1 cellular context compared by ENCODE assay signal in genomic region chr10:25522946-25523608, GRCh38.
TF ChIP-seq lines count a peak whose summit lies in the region.

No MANE protein-coding gene starts in this region.

TF ChIP-seq in HCT116, 20 proteins besides CTCF, POLR2A, EP300 and RAD21 (continued from another document):
- TF ChIP-seq YY1 (IDR thresholded peaks at IDR 0.05; ENCODE audit: extremely low read depth, insufficient replicate concordance, low read depth, low read length) (no peak), ZNF274 (IDR thresholded peaks at IDR 0.05; ENCODE audit: low read depth, low read length) (no peak), SRF (IDR thresholded peaks at IDR 0.05; ENCODE audit: low read depth) (no peak), POLR2AphosphoS5 (IDR thresholded peaks at IDR 0.05; ENCODE audit: low read depth, low read length) (no peak), FOSL1 (IDR thresholded peaks at IDR 0.05; ENCODE audit: low read depth) (no peak), ATF3 (IDR thresholded peaks at IDR 0.05) (no peak), CEBPB (IDR thresholded peaks at IDR 0.05; ENCODE audit: low read depth) (no peak), EGR1 (IDR thresholded peaks at IDR 0.05; ENCODE audit: low read depth) (no peak), EZH2 (IDR thresholded peaks at IDR 0.05) (no peak), JUND (IDR thresholded peaks at IDR 0.05) (no peak), SP1 (IDR thresholded peaks at IDR 0.05; ENCODE audit: low read depth) (no peak), ZFX (IDR thresholded peaks at IDR 0.05) (no peak)
